In genomic region chrX:66633541-66633940, GRCh38 we compare ENCODE assay signal across 17 cellular contexts. TPM values are rescaled to one million over a fixed set of nuclear protein-coding genes. Genes with fewer than 3 reads are reported as not detected.
DNase-seq lines count a peak whose midpoint lies in the region; ATAC-seq and TF ChIP-seq lines count a peak whose summit lies in the region.
"Had no signal": no experiment of that assay in that cellular context is flagged by ENCODE, and none has a peak within 500 bp of the region (broad histone marks: within the 10 kb centered on the region; RNA-seq: fewer than 3 reads in every experiment).

No MANE protein-coding gene starts in this region.

- H3K27me3 ChIP-seq in smooth muscle cell (ENCODE audit: low read depth) (no peaks in the 10 kb centered on the region), stomach (no peaks in the 10 kb centered on the region)

- H3K4me2 ChIP-seq in smooth muscle cell: peak overlapping the region; percentile 57

- H3F3A ChIP-seq in smooth muscle cell (ENCODE audit: low read depth): no peaks in the 10 kb centered on the region

- H3K27ac ChIP-seq in smooth muscle cell (ENCODE audit: low read depth) (peak overlapping the region; percentile 64), stomach (no peak overlapping the region)
- H3K27ac ChIP-seq: heart left ventricle had no signal

- no peaks in the 10 kb centered on the region for H3K36me3 ChIP-seq in smooth muscle cell (ENCODE audit: low read depth)
- H3K36me3 ChIP-seq in stomach: no peaks in the 10 kb centered on the region
- H3K36me3 ChIP-seq: heart left ventricle had no signal

- peaks cover 49% of the 10 kb centered on the region for H4K20me1 ChIP-seq in smooth muscle cell (ENCODE audit: low read depth)

- H2AFZ ChIP-seq in smooth muscle cell (ENCODE audit: low read depth): no peak overlapping the region

- H3K4me1 ChIP-seq in smooth muscle cell (ENCODE audit: low read depth) (no peaks in the 10 kb centered on the region), stomach (no peaks in the 10 kb centered on the region)

- peaks cover 35% of the 10 kb centered on the region for H3K79me2 ChIP-seq in smooth muscle cell (ENCODE audit: low read depth)

- no peak for TF ChIP-seq EP300 in stomach (IDR thresholded peaks at IDR 0.05)

- intact Hi-C loops in stomach (cut with DNase I; ENCODE audit: low total_unique reads): no loop called here

- 66% methylated on average over 3 of the region's 3 CpGs for WGBS in smooth muscle cell (ENCODE audit: low lambda C conversion rate)
- 50 to 65% (median 56%) methylated on average over 2 to 3 of the region's 3 CpGs for WGBS in stomach, 5 donors

- DNase-seq in GM03348 (ENCODE audit: low spot score) (peak; percentile 7), T1000 (lab: John Stamatoyannopoulos, UW) (peak; percentile 2), fibroblast of peridontal ligament (ENCODE audit: extremely low read depth) (peak; percentile 74), smooth muscle cell (lab: John Stamatoyannopoulos, UW; ENCODE audit: unreplicated experiment) (no peak), stomach (no peak)
- DNase-seq in stimulated activated CD4-positive, alpha-beta T cell treated with anti-CD3 and anti-CD28 coated beads, Interleukin-2, amount 100 ng/mL, for 48 hours: no peak
- DNase-seq in activated naive CD4-positive, alpha-beta T cell treated with Interleukin-2 at 50 U/mL for 16 hours: no peak
- DNase-seq: activated CD4-positive, alpha-beta memory T cell treated with anti-CD3 and anti-CD28 coated beads, Interleukin-2, amount 10 ng/mL, durations not matched to agents 7 days and 5 days; aorta; CD4-positive, alpha-beta T cell; effector memory CD4-positive, alpha-beta T cell; heart left ventricle; NCI-H1092; posterior cingulate gyrus; stimulated activated CD4-positive, alpha-beta T cell treated with anti-CD3 and anti-CD28 coated beads, Interleukin-15, amount 100 ng/mL, for 24 hours had no signal

- H3K9ac ChIP-seq in smooth muscle cell (ENCODE audit: low read depth): no peak overlapping the region

- TF ChIP-seq POLR2A in stomach (IDR thresholded peaks at IDR 0.05): no peak

- H3K9me3 ChIP-seq in smooth muscle cell (replicated peaks; ENCODE audit: low read depth) (peaks cover 3% of the 10 kb centered on the region), stomach (peaks cover 0 to 8% (median 0%) of the 10 kb centered on the region in 4 donors)

- ATAC-seq in HG03520 (IDR thresholded peaks at IDR 0.05; ENCODE audit: unreplicated experiment): no peak
- ATAC-seq: activated T-helper 17 cell treated with anti-CD3 and anti-CD28 coated beads, Interleukin-2, amount 50 U/mL, for 72 hours had no signal

- TF ChIP-seq CTCF in smooth muscle cell (IDR thresholded peaks at IDR 0.05; ENCODE audit: borderline replicate concordance, insufficient read depth, poor library complexity, severe bottlenecking) (no peak), stomach (IDR thresholded peaks at IDR 0.05) (no peak)

- H3K4me3 ChIP-seq in smooth muscle cell: no peak overlapping the region
- H3K4me3 ChIP-seq in stomach: no peak overlapping the region
- H3K4me3 ChIP-seq: heart left ventricle had no signal

RNA-seq across cellular contexts. Expression of gene EDA2R, which starts 5.3 kb away (rescaled TPM):
- total RNA-seq in smooth muscle cell (7.6 and 12.7 TPM in 2 replicates), stomach (1 to 10 TPM in 2 of 5 donors, under 1 TPM in 2, not detected in 1; under 0.01 to 4.6 (median 0.67) TPM)
- polyA plus RNA-seq in smooth muscle cell (4.3 and 6.2 TPM in 2 replicates), stomach (under 1 TPM in 2 of 3 donors, not detected in 1; 0.20 to 0.37 TPM)

Comparison
In these comparisons a context has a peak if more than half of its experiments do, and no peak if none do; other contexts are left out.
1. DNase-seq: peak in GM03348 (single experiment), T1000 (single experiment) and fibroblast of peridontal ligament (single experiment); none in smooth muscle cell (single experiment), stomach (single experiment), stimulated activated CD4-positive, alpha-beta T cell treated with anti-CD3 and anti-CD28 coated beads, Interleukin-2, amount 100 ng/mL, for 48 hours (0 of 2) and activated naive CD4-positive, alpha-beta T cell treated with Interleukin-2 at 50 U/mL for 16 hours (single experiment).